Comparison of ENCODE assay signal across 8 cellular contexts in the genomic region with DNA sequence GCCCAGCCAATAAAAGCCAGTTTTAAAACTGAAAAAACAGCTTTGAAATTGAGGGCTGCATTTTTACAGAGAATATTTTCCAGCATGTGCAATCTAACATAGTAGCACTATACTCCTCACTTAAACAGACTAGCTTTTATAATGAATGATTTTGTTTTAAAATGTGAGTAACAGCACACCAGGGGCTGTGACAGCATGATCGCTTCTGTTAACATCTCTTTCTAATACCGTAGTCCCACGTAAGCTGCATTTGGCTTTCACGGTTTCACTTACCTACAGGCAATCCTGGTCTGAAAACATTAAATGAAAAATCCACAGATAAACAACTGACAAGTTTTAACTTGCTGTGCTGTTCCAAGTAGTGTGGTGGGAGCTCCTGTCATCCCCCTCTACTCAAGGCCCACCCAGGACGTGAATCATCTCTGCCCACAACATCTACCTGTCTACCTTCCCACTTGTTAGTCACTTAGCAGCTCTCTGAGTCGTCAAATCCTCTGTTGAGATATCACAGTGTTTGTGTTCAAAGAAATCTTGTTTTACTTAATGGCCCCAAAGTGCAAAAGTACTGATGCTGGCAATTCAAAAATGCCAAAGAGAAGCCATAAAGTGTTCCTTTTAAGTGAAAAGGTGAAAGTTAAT.
DNase-seq lines count a peak whose midpoint lies in the region; ATAC-seq and TF ChIP-seq lines count a peak whose summit lies in the region.
"Not testable (repeated sequence)": the region's sequence is repeated elsewhere in the genome, so short reads cannot be mapped to it uniquely, and the experiment has no call there.

No MANE protein-coding gene starts in this region.

- not testable (repeated sequence) for H4K20me1 ChIP-seq in mammary epithelial cell (ENCODE audit: insufficient read depth, low read length)

- H3K79me2 ChIP-seq in mammary epithelial cell (ENCODE audit: insufficient read depth, low read length), result not testable (repeated sequence)

- not testable (repeated sequence) for H3K27me3 ChIP-seq in CD4-positive, CD25-positive, alpha-beta regulatory T cell (ENCODE audit: control insufficient read depth, insufficient read depth, low read length); mammary epithelial cell (ENCODE audit: insufficient read depth, low read length); foreskin keratinocyte

- CTCF ChIA-PET in T-cell (lab: Charles Lee); activated CD4-positive, alpha-beta memory T cell treated with anti-CD3 and anti-CD28 coated beads for 36 hours (lab: Charles Lee); mammary epithelial cell (lab: Charles Lee; ENCODE audit: low non-redundant PET): not testable (repeated sequence)

- peaks cover 0 to 36% (median 8%) of the 10 kb centered on the region in 4 donors for H3K4me1 Mint-ChIP-seq in CD4-positive, CD25-positive, alpha-beta regulatory T cell
- H3K4me1 Mint-ChIP-seq in T-cell, result peaks cover 26 to 46% (median 38%) of the 10 kb centered on the region in 3 donors
- peaks cover 34% of the 10 kb centered on the region for H3K4me1 Mint-ChIP-seq in activated CD4-positive, alpha-beta memory T cell treated with anti-CD3 and anti-CD28 coated beads for 36 hours (ENCODE audit: low read depth)
- peaks cover 31% of the 10 kb centered on the region for H3K4me1 Mint-ChIP-seq in activated T-cell treated with anti-CD3 and anti-CD28 coated beads, Interleukin-2, amount 50 U/mL, for 4 hours (ENCODE audit: low read depth)
- H3K4me1 Mint-ChIP-seq in activated naive CD4-positive, alpha-beta T cell treated with anti-CD3 and anti-CD28 coated beads, Interleukin-2, amount 50 U/mL, for 24 hours, result peaks cover 44% of the 10 kb centered on the region

- intact Hi-C loops in activated CD4-positive, alpha-beta memory T cell treated with anti-CD3 and anti-CD28 coated beads for 36 hours (cut with micrococcal nuclease); mammary epithelial cell (cut with micrococcal nuclease): not testable (repeated sequence)

- in situ Hi-C loops in mammary epithelial cell (cut with MboI; ENCODE audit: low sequenced_read_pairs in 2 of 2), result not testable (repeated sequence)

- peak overlapping the region; percentile 54 for H3K4me2 ChIP-seq in mammary epithelial cell (ENCODE audit: insufficient read depth, low read depth, low read length)

- BruUV-seq in mammary epithelial cell (replicated peaks; lab: Mats Ljungman, UMichigan), result not testable (repeated sequence)

- ATAC-seq in CD4-positive, CD25-positive, alpha-beta regulatory T cell (ENCODE audit: low read depth in 2 of 2), result peak; percentile 68 to 88
- ATAC-seq in T-cell (replicated peaks in 1 of 4), result peak; percentile 88 to 98 (median 94)
- peak; percentile 94 to 97 for ATAC-seq in activated T-cell treated with anti-CD3 and anti-CD28 coated beads, Interleukin-2, amount 50 U/mL, for 4 hours
- peak; percentile 97 for ATAC-seq in foreskin keratinocyte

- not testable (repeated sequence) for H3K36me3 Mint-ChIP-seq in CD4-positive, CD25-positive, alpha-beta regulatory T cell; T-cell; activated CD4-positive, alpha-beta memory T cell treated with anti-CD3 and anti-CD28 coated beads for 36 hours; activated T-cell treated with anti-CD3 and anti-CD28 coated beads, Interleukin-2, amount 50 U/mL, for 4 hours (ENCODE audit: insufficient read depth); activated naive CD4-positive, alpha-beta T cell treated with anti-CD3 and anti-CD28 coated beads, Interleukin-2, amount 50 U/mL, for 24 hours

- not testable (repeated sequence) for H3K9me3 ChIP-seq in CD4-positive, CD25-positive, alpha-beta regulatory T cell (ENCODE audit: control insufficient read depth in 2 of 2, low read length in 2 of 2); mammary epithelial cell (replicated peaks; ENCODE audit: insufficient read depth, low read length)

- peak overlapping the region; percentile 52 for H2AFZ ChIP-seq in mammary epithelial cell (ENCODE audit: low read depth, low read length)

- H3K4me1 ChIP-seq in CD4-positive, CD25-positive, alpha-beta regulatory T cell (ENCODE audit: control insufficient read depth, insufficient read depth, low read length, poor library complexity, severe bottlenecking); mammary epithelial cell (ENCODE audit: insufficient read depth, low read length); foreskin keratinocyte: not testable (repeated sequence)

- not testable (repeated sequence) for H3K9me3 Mint-ChIP-seq in CD4-positive, CD25-positive, alpha-beta regulatory T cell; T-cell; activated CD4-positive, alpha-beta memory T cell treated with anti-CD3 and anti-CD28 coated beads for 36 hours; activated T-cell treated with anti-CD3 and anti-CD28 coated beads, Interleukin-2, amount 50 U/mL, for 4 hours; activated naive CD4-positive, alpha-beta T cell treated with anti-CD3 and anti-CD28 coated beads, Interleukin-2, amount 50 U/mL, for 24 hours

- not testable (repeated sequence) for H3K36me3 ChIP-seq in CD4-positive, CD25-positive, alpha-beta regulatory T cell (ENCODE audit: control insufficient read depth, insufficient read depth, low read length); mammary epithelial cell (ENCODE audit: insufficient read depth, low read length)

- WGBS in mammary epithelial cell (ENCODE audit: low coverage, missing lambda C conversion rate), result 23% methylated on average over 6 of the region's 6 CpGs

- not testable (repeated sequence) for DNase-seq in CD4-positive, CD25-positive, alpha-beta regulatory T cell
- DNase-seq in T-cell (peak in 2 of 34 experiments; percentile 32 to 35), mammary epithelial cell (peak; percentile 84), foreskin keratinocyte (peak; percentile 49 to 62)
- DNase-seq in activated CD4-positive, alpha-beta memory T cell treated with anti-CD3 and anti-CD28 coated beads for 36 hours, result peak; percentile 55
- DNase-seq in activated T-cell treated with anti-CD3 and anti-CD28 coated beads, Interleukin-2, amount 50 U/mL, for 4 hours, result peak; percentile 39
- DNase-seq in stimulated activated CD4-positive, alpha-beta T cell treated with anti-CD3 and anti-CD28 coated beads, Interleukin-4, amount 100 ng/mL, for 24 hours, result peak; percentile 41

- peak overlapping the region in 1 of 4 donors; percentile 51 for H3K4me3 Mint-ChIP-seq in CD4-positive, CD25-positive, alpha-beta regulatory T cell
- H3K4me3 Mint-ChIP-seq in T-cell, result peak overlapping the region; percentile 29 to 61 (median 49)
- H3K4me3 Mint-ChIP-seq in activated CD4-positive, alpha-beta memory T cell treated with anti-CD3 and anti-CD28 coated beads for 36 hours, result not testable (repeated sequence)
- peak overlapping the region; percentile 1 for H3K4me3 Mint-ChIP-seq in activated T-cell treated with anti-CD3 and anti-CD28 coated beads, Interleukin-2, amount 50 U/mL, for 4 hours
- peak overlapping the region; percentile 23 for H3K4me3 Mint-ChIP-seq in activated naive CD4-positive, alpha-beta T cell treated with anti-CD3 and anti-CD28 coated beads, Interleukin-2, amount 50 U/mL, for 24 hours

- not testable (repeated sequence) for H3K9ac ChIP-seq in mammary epithelial cell (ENCODE audit: insufficient read depth, low read length)

- not testable (repeated sequence) for H3K27ac ChIP-seq in CD4-positive, CD25-positive, alpha-beta regulatory T cell (ENCODE audit: insufficient read depth, low read length, poor library complexity, severe bottlenecking)
- peak overlapping the region; percentile 40 for H3K27ac ChIP-seq in mammary epithelial cell (ENCODE audit: insufficient read depth, low read depth, low read length)
- peak overlapping the region; percentile 76 for H3K27ac ChIP-seq in foreskin keratinocyte

- H3K4me3 ChIP-seq in CD4-positive, CD25-positive, alpha-beta regulatory T cell (ENCODE audit: low read depth, low read length); mammary epithelial cell (replicated peaks in 1 of 3; ENCODE audit: insufficient read depth in 1 of 3, low read depth in 2 of 3, low read length in 3 of 3): not testable (repeated sequence)

- H3K27ac Mint-ChIP-seq in CD4-positive, CD25-positive, alpha-beta regulatory T cell, result peak overlapping the region; percentile 35 to 79 (median 64)
- H3K27ac Mint-ChIP-seq in T-cell, result peak overlapping the region; percentile 86 to 90
- peak overlapping the region; percentile 61 for H3K27ac Mint-ChIP-seq in activated CD4-positive, alpha-beta memory T cell treated with anti-CD3 and anti-CD28 coated beads for 36 hours
- H3K27ac Mint-ChIP-seq in activated naive CD4-positive, alpha-beta T cell treated with anti-CD3 and anti-CD28 coated beads, Interleukin-2, amount 50 U/mL, for 24 hours, result peak overlapping the region; percentile 42

- not testable (repeated sequence) for TF ChIP-seq CTCF in mammary epithelial cell (conservative IDR thresholded peaks at IDR 0.05 in 1 of 2, IDR thresholded peaks at IDR 0.05 in 1 of 2; ENCODE audit: extremely low read depth in 1 of 2, insufficient read depth in 1 of 2, low read depth in 1 of 2, low read length in 2 of 2); foreskin keratinocyte (conservative IDR thresholded peaks at IDR 0.05)

- POLR2A ChIA-PET in T-cell (lab: Charles Lee); activated CD4-positive, alpha-beta memory T cell treated with anti-CD3 and anti-CD28 coated beads for 36 hours (lab: Charles Lee): not testable (repeated sequence)

- H3K27me3 Mint-ChIP-seq in CD4-positive, CD25-positive, alpha-beta regulatory T cell; T-cell; activated CD4-positive, alpha-beta memory T cell treated with anti-CD3 and anti-CD28 coated beads for 36 hours; activated T-cell treated with anti-CD3 and anti-CD28 coated beads, Interleukin-2, amount 50 U/mL, for 4 hours (ENCODE audit: low read depth); activated naive CD4-positive, alpha-beta T cell treated with anti-CD3 and anti-CD28 coated beads, Interleukin-2, amount 50 U/mL, for 24 hours: not testable (repeated sequence)

- dilution Hi-C loops in mammary epithelial cell (cut with HindIII; ENCODE audit: low sequenced_read_pairs), result not testable (repeated sequence)
